In genomic region chr12:30646821-30647220, GRCh38 we compare ENCODE assay signal across 1 cellular context.
TF ChIP-seq lines count a peak whose summit lies in the region.

No MANE protein-coding gene starts in this region.

TF ChIP-seq in GM23338, 12 proteins besides CTCF, POLR2A, EP300 and RAD21 (continued from another document):
- TF ChIP-seq ZNF462 (CRISPR knock-in tag; IDR thresholded peaks at IDR 0.05) (no peak), NANOG (IDR thresholded peaks at IDR 0.05; ENCODE audit: borderline replicate concordance) (no peak), ETS1 (IDR thresholded peaks at IDR 0.05) (no peak), ZNF331 (CRISPR knock-in tag; IDR thresholded peaks at IDR 0.05; ENCODE audit: low read depth) (no peak), ZNF114 (CRISPR knock-in tag; IDR thresholded peaks at IDR 0.05) (no peak), REST (IDR thresholded peaks at IDR 0.05; ENCODE audit: unreplicated experiment) (no peak), CREB1 (CRISPR knock-in tag; IDR thresholded peaks at IDR 0.05; ENCODE audit: low read depth) (no peak), EZH2phosphoT487 (IDR thresholded peaks at IDR 0.05; ENCODE audit: unreplicated experiment) (no peak), EZH2 (IDR thresholded peaks at IDR 0.05; ENCODE audit: low read depth, unreplicated experiment) (no peak)
